Comparison of ENCODE assay signal across 8 cellular contexts in the genomic region with DNA sequence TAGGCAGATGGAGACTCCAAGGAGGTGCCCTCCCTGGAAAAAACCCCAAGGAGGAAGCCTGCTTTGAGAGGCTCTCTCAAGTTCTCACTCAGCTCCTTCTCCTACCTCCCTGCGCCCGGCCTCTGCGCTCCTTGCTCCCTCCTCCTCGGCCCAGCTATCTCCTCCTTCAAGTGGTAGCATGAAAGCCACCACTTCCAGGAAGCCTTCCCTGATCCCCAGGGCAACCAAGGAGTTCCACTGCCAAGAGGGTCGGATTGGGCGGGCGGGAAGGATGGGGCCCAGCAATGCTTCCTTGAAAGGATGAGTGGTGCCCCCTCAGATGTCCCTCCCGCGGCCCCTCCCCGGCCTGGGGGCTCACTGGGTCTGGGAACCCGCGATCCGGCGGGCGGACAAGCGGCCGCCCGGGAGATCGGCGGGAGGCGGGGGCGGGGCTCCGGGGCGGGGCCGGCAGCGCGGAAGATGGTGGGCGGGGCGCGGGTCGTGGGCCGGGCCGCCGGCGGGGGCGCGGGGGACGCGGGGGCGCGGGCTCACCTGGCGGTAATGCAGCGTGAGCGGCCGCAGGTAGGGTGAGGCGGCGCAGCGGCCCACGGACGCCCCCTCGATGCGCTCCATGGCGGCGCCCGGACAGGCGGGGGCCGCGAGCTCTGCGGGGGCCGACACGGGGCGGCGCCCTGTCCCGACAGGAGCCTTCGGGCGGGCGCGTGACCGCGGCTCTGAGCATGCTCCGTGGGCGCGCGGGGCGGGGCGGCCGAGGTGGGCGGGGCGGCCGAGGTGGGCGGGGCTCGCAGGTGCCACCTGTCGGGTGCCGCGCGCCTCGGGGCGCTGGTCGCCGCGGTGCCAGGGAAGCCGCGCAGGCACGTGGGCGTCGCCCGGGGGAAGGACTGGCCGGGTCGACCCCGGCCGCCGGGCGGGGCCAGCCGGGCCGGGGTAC. TPM values are rescaled to one million over a fixed set of nuclear protein-coding genes. Genes with fewer than 3 reads are reported as not detected.
DNase-seq lines count a peak whose midpoint lies in the region; ATAC-seq, FAIRE-seq and TF ChIP-seq lines count a peak whose summit lies in the region.

TSS of gene NUDT14 (minus strand) at position 715 of the 931 bp plus-strand sequence. CDS start at position 612, 103 bp downstream.

- H3K9ac ChIP-seq in colonic mucosa (ENCODE audit: low read depth in 2 of 2, low read length in 2 of 2) (peak within 1 kb of the TSS; percentile 16 to 50), HepG2 (ENCODE audit: insufficient read depth, low read depth, low read length) (0 out of 2 replicates have a peak within 1 kb of the TSS, but pooled peaks have one; percentile 15)

- peak within 1 kb of the TSS; percentile 69 for H3K4me3 Mint-ChIP-seq in activated CD4-positive, alpha-beta T cell treated with anti-CD3 and anti-CD28 coated beads for 36 hours

- 37% methylated on average over 34 of the region's 105 CpGs for WGBS in HepG2 (ENCODE audit: low lambda C conversion rate)

- peak; percentile 38 for ATAC-seq in GM21717 (IDR thresholded peaks at IDR 0.05; ENCODE audit: unreplicated experiment)
- peak; percentile 90 for ATAC-seq in activated CD4-positive, alpha-beta T cell treated with anti-CD3 and anti-CD28 coated beads for 36 hours
- no peak for ATAC-seq in HepG2

- no peak within 1 kb of the TSS for H2AFZ ChIP-seq in HepG2 (ENCODE audit: low read length)

- TF ChIP-seq RAD21 in HepG2 (CRISPR knock-in tag; IDR thresholded peaks at IDR 0.05): no peak

- 0 out of 2 replicates have a peak, but pooled peaks cover 3% of the 10 kb centered on the region for H4K20me1 ChIP-seq in HepG2 (ENCODE audit: insufficient read depth, low read length)

- peak; percentile 96 for DNase-seq in D341Med (ENCODE audit: low spot score)
- DNase-seq in NAMALWA (ENCODE audit: low spot score): peak; percentile 70
- peak; percentile 93 for DNase-seq in activated CD4-positive, alpha-beta T cell treated with anti-CD3 and anti-CD28 coated beads for 36 hours
- peak; percentile 90 for DNase-seq in colonic mucosa
- no peak for DNase-seq in HepG2 (ENCODE audit: low spot score)
- DNase-seq in stimulated activated CD4-positive, alpha-beta T cell treated with anti-CD3 and anti-CD28 coated beads, TNF-alpha, amount 100 ng/mL, for 24 hours (ENCODE audit: low read depth in 3 of 3): peak; percentile 66 to 83 (median 74)
- no peak for DNase-seq in retina

- peak within 1 kb of the TSS; percentile 61; the same call in 1 of the 2 replicates for H3K4me2 ChIP-seq in HepG2 (ENCODE audit: low read depth, low read length)

- CTCF ChIA-PET in activated CD4-positive, alpha-beta T cell treated with anti-CD3 and anti-CD28 coated beads for 36 hours (lab: Charles Lee): interaction anchor here (0.6 to 1.2 kb wide), 3 partner anchors 13 to 93 kb away, joined by 3 to 5 read pairs (median 3); no protein-coding TSS in a partner anchor
- CTCF ChIA-PET in HepG2 (lab: Yijun Ruan, JAX; ENCODE audit: low intra/inter-chr PET ratio, low total read pairs): no interaction called here

- no peak within 1 kb of the TSS for H3K27ac Mint-ChIP-seq in activated CD4-positive, alpha-beta T cell treated with anti-CD3 and anti-CD28 coated beads for 36 hours

- POLR2A ChIA-PET in activated CD4-positive, alpha-beta T cell treated with anti-CD3 and anti-CD28 coated beads for 36 hours (lab: Charles Lee): interaction anchor here (0.6 kb wide), 1 partner anchor 9 kb away, joined by 4 read pairs; no protein-coding TSS in a partner anchor
- POLR2A ChIA-PET in HepG2 (lab: Yijun Ruan, JAX): no interaction called here

- H3K36me3 ChIP-seq in colonic mucosa: no peaks in the 10 kb centered on the region
- H3K36me3 ChIP-seq in HepG2 (replicated peaks in 1 of 2; ENCODE audit: control insufficient read depth in 1 of 2, insufficient read depth in 2 of 2, low read length in 2 of 2): no peaks in the 10 kb centered on the region

- no peaks in the 10 kb centered on the region for H3K27me3 Mint-ChIP-seq in activated CD4-positive, alpha-beta T cell treated with anti-CD3 and anti-CD28 coated beads for 36 hours

- in situ Hi-C loops in HepG2 (cut with HindIII; ENCODE audit: extremely low pct_ligation_motif_present, low pct_unique_long_range_greater_than_20kb): no loop called here

- peaks cover 10% of the 10 kb centered on the region for H3K4me1 Mint-ChIP-seq in activated CD4-positive, alpha-beta T cell treated with anti-CD3 and anti-CD28 coated beads for 36 hours

- no TSS peak for BruUV-seq in HepG2 (replicated peaks; lab: Mats Ljungman, UMichigan)

- FAIRE-seq in HepG2 (lab: Jason Lieb, UNC): no peak

- H3K36me3 Mint-ChIP-seq in activated CD4-positive, alpha-beta T cell treated with anti-CD3 and anti-CD28 coated beads for 36 hours (ENCODE audit: low read depth): no peaks in the 10 kb centered on the region

- H3K27me3 ChIP-seq in colonic mucosa: no peaks in the 10 kb centered on the region
- peaks cover 14 to 78% of the 10 kb centered on the region in 2 experiments for H3K27me3 ChIP-seq in HepG2 (ENCODE audit: control insufficient read depth in 1 of 2, insufficient read depth in 2 of 2, low read length in 2 of 2)

- intact Hi-C loops in activated CD4-positive, alpha-beta T cell treated with anti-CD3 and anti-CD28 coated beads for 36 hours (cut with DNase I, micrococcal nuclease): loop anchor here in 1 of 2 experiments (1.0 to 10.0 kb wide), 9 partner anchors 88 to 429 kb away; partner anchors contain the start of genes AHNAK2, BRF1, CDCA4 and CEP170B
- intact Hi-C loops in colonic mucosa (cut with DNase I): no loop called here
- intact Hi-C loops in HepG2 (cut with micrococcal nuclease; ENCODE audit: unreplicated experiment): no loop called here

- no peak for TF ChIP-seq EP300 in HepG2 (IDR thresholded peaks at IDR 0.05; ENCODE audit: low read depth in 2 of 2, low read length in 2 of 2)
- no peak for TF ChIP-seq EP300 in HepG2 (CRISPR knock-in tag; IDR thresholded peaks at IDR 0.05; ENCODE audit: borderline replicate concordance)

- TF ChIP-seq POLR2A in HepG2 (IDR thresholded peaks at IDR 0.05; ENCODE audit: insufficient read depth in 1 of 2, low read depth in 2 of 2, low read length in 2 of 2): no peak

- no peaks in the 10 kb centered on the region for H3K9me3 ChIP-seq in colonic mucosa
- no peaks in the 10 kb centered on the region for H3K9me3 ChIP-seq in HepG2 (ENCODE audit: low read length)

- H3K9me3 Mint-ChIP-seq in activated CD4-positive, alpha-beta T cell treated with anti-CD3 and anti-CD28 coated beads for 36 hours (ENCODE audit: low read depth): no peaks in the 10 kb centered on the region

- TF ChIP-seq CTCF in colonic mucosa (IDR thresholded peaks at IDR 0.05) (no peak), HepG2 (CRISPR knock-in tag; IDR thresholded peaks at IDR 0.05) (no peak)

- H3K79me2 ChIP-seq in HepG2 (ENCODE audit: insufficient read depth, low read length): no peaks in the 10 kb centered on the region

- H3K4me3 ChIP-seq in colonic mucosa (peak within 1 kb of the TSS; percentile 40), HepG2 (replicated peaks in 1 of 3; ENCODE audit: insufficient read depth in 1 of 3, low read depth in 2 of 3, low read length in 3 of 3) (peak within 1 kb of the TSS; percentile 40 to 61 (median 57); a peak in 4 of 6 replicates)

- no peaks in the 10 kb centered on the region for H3K4me1 ChIP-seq in colonic mucosa
- peaks cover 19% of the 10 kb centered on the region; the same call in 1 of the 2 replicates for H3K4me1 ChIP-seq in HepG2 (ENCODE audit: insufficient read depth, low read length)

- H3K27ac ChIP-seq in colonic mucosa: no peak within 1 kb of the TSS
- H3K27ac ChIP-seq in HepG2 (ENCODE audit: extremely low read length, insufficient read depth, low read length): no peak within 1 kb of the TSS

TF ChIP-seq in HepG2, 621 proteins besides CTCF, POLR2A, EP300 and RAD21 (continues in another document):
- TF ChIP-seq RNF2 (conservative IDR thresholded peaks at IDR 0.05; ENCODE audit: low read depth) (no peak), ZNF256 (CRISPR knock-in tag; conservative IDR thresholded peaks at IDR 0.05) (no peak), ZNF33B (CRISPR knock-in tag; IDR thresholded peaks at IDR 0.05) (no peak), RBM22 (optimal IDR thresholded peaks at IDR 0.05; ENCODE audit: low read length) (no peak), ZNF768 (CRISPR knock-in tag; IDR thresholded peaks at IDR 0.05) (no peak)
- TF ChIP-seq, protein P1, sequence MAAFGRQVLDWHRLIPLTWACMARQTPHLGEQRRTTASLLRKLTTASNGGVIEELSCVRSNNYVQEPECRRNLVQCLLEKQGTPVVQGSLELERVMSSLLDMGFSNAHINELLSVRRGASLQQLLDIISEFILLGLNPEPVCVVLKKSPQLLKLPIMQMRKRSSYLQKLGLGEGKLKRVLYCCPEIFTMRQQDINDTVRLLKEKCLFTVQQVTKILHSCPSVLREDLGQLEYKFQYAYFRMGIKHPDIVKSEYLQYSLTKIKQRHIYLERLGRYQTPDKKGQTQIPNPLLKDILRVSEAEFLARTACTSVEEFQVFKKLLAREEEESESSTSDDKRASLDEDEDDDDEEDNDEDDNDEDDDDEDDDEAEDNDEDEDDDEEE (CRISPR knock-in tag; IDR thresholded peaks at IDR 0.05): no peak

RNA-seq across cellular contexts. Expression of gene NUDT14, which starts in this region (rescaled TPM):
- 10 to 100 TPM; 12.3 to 13.5 TPM for total RNA-seq in activated CD4-positive, alpha-beta T cell treated with anti-CD3 and anti-CD28 coated beads for 36 hours
- total RNA-seq in colonic mucosa (10 to 100 TPM; 40.8 to 46.0 TPM), HepG2 (2016; rRNA removed; fragmentation: Illumina TruSeq; extraction: Trizol) (4.0 and 5.8 TPM in 2 replicates)
- 9.0 and 9.9 TPM in 2 replicates for total RNA-seq in HepG2 (2016; cell fraction: cytosol; rRNA removed; fragmentation: Illumina TruSeq; extraction: Trizol; ENCODE audit: low read depth)
- 4.4 and 5.8 TPM in 2 replicates for total RNA-seq in HepG2 (2016; cell fraction: insoluble cytoplasmic fraction; rRNA removed; fragmentation: Illumina TruSeq; extraction: Trizol)
- 7.1 and 10.6 TPM in 2 replicates for total RNA-seq in HepG2 (2016; cell fraction: membrane; rRNA removed; fragmentation: Illumina TruSeq; extraction: Trizol)
- total RNA-seq in HepG2 (2016; cell fraction: nucleus; rRNA removed; fragmentation: Illumina TruSeq; extraction: Trizol): 2.4 and 2.7 TPM in 2 replicates
- 6.1 and 6.7 TPM in 2 replicates for polyA plus RNA-seq in HepG2 (2011; rRNA removed)
- 5.7 and 9.2 TPM in 2 replicates for polyA plus RNA-seq in HepG2 (2011; cell fraction: cytosol; rRNA removed)
- polyA plus RNA-seq in HepG2 (2011; cell fraction: nucleus; rRNA removed): 5.6 and 6.5 TPM in 2 replicates
- polyA plus RNA-seq in HepG2 (2012): 4.5 and 5.4 TPM in 2 replicates
- polyA plus RNA-seq in HepG2 (2016; cell fraction: cytosol; fragmentation: Illumina TruSeq; extraction: Trizol; ENCODE audit: low read depth): 11.3 and 13.8 TPM in 2 replicates
- polyA plus RNA-seq in HepG2 (2016; cell fraction: insoluble cytoplasmic fraction; fragmentation: Illumina TruSeq; extraction: Trizol; ENCODE audit: low read depth): 4.0 and 5.1 TPM in 2 replicates
- polyA plus RNA-seq in HepG2 (2016; cell fraction: membrane; fragmentation: Illumina TruSeq; extraction: Trizol; ENCODE audit: low read depth): 7.8 and 10.1 TPM in 2 replicates
- 5.5 and 5.6 TPM in 2 replicates for polyA plus RNA-seq in HepG2 (2016; cell fraction: nucleus; fragmentation: Illumina TruSeq; extraction: Trizol; ENCODE audit: insufficient read depth, low read depth)
- 3.5 and 4.3 TPM in 2 replicates for polyA minus RNA-seq in HepG2 (2011; rRNA and poly(A)+ RNA removed; ENCODE audit: low replicate concordance)
- 1.3 and 3.4 TPM in 2 replicates for polyA minus RNA-seq in HepG2 (2011; cell fraction: cytosol; rRNA and poly(A)+ RNA removed)
- polyA minus RNA-seq in HepG2 (2011; cell fraction: nucleus; rRNA and poly(A)+ RNA removed): 1.3 and 1.9 TPM in 2 replicates

Comparison
In these comparisons a context has a peak if more than half of its experiments do, and no peak if none do; other contexts are left out.
1. DNase-seq: peak in D341Med (single experiment), NAMALWA (single experiment), activated CD4-positive, alpha-beta T cell treated with anti-CD3 and anti-CD28 coated beads for 36 hours (single experiment), colonic mucosa (single experiment) and stimulated activated CD4-positive, alpha-beta T cell treated with anti-CD3 and anti-CD28 coated beads, TNF-alpha, amount 100 ng/mL, for 24 hours (3 of 3); none in HepG2 (single experiment) and retina (single experiment).